Comparison of ENCODE assay signal across 1 cellular context in the genomic region with DNA sequence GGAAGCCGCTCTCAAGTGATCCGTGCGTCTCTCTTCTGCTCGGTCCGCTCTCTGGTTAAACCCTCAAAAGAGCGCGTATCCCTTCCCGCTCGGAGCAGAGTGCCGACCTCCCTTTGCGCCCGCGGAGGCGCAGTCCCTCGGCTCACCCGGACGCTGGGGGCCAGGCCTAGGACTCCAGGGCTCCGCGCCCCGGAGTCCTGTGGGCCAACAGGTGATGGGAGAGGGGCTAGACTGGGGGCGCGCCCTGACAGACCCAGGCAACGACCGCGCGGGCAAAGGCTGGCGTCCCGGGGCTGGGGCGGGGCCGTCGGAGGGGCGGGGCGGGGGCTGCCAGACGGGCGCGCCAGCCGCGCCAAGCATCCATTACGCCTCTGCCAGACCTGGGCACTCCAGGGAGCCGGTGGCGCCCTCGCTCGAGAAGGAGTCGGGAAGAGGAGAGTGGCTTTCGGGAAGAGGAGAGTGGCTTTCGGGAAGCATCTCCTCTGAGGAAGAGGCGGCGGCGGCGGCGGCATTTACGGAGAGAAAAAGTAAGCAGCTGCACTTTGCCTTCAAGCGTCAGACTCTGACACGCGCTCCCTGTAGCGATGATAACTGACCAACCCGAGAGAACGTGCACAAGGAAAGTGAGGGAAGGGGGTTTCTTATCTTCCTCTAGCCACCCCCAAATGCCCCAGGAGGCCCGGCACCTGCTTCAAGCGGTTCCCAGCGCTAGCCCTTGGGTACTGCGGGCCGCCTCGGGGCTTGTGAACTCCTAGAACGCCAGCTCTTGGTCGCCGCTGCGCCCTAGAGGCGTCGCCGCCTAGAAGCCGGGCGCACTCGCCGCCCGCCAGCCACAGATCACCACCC.
TF ChIP-seq lines count a peak whose summit lies in the region.

No MANE protein-coding gene starts in this region.

TF ChIP-seq in GM23338, 12 proteins besides CTCF, POLR2A, EP300 and RAD21 (continued from another document):
- TF ChIP-seq ZNF462 (CRISPR knock-in tag; IDR thresholded peaks at IDR 0.05) (no peak), EZH2 (IDR thresholded peaks at IDR 0.05; ENCODE audit: low read depth, unreplicated experiment) (no peak), ETS1 (IDR thresholded peaks at IDR 0.05) (no peak), POLR2AphosphoS5 (IDR thresholded peaks at IDR 0.05; ENCODE audit: low read depth) (no peak), NANOG (IDR thresholded peaks at IDR 0.05; ENCODE audit: borderline replicate concordance) (no peak)
